1 cellular context compared by ENCODE assay signal in genomic region chr21:31530918-31531705, GRCh38.
TF ChIP-seq lines count a peak whose summit lies in the region.

No MANE protein-coding gene starts in this region.

TF ChIP-seq in HEK293, 187 proteins besides CTCF, POLR2A, EP300 and RAD21 (continued from another document and continues in another):
- TF ChIP-seq ZBTB49 (tag by site-specific recombination; IDR thresholded peaks at IDR 0.05; ENCODE audit: low read depth) (no peak), WT1 (tag by site-specific recombination; IDR thresholded peaks at IDR 0.05) (peak; percentile 66), ZNF558 (tag by site-specific recombination; IDR thresholded peaks at IDR 0.05) (0 out of 2 replicates have a peak, but pooled peaks have one; percentile 9), ZFP3 (tag by site-specific recombination; IDR thresholded peaks at IDR 0.05; ENCODE audit: low read depth) (no peak), YY2 (tag by site-specific recombination; IDR thresholded peaks at IDR 0.05) (no peak), ZNF571 (tag by site-specific recombination; IDR thresholded peaks at IDR 0.05) (no peak), ZNF140 (tag by site-specific recombination; IDR thresholded peaks at IDR 0.05) (no peak), FEZF1 (tag by site-specific recombination; IDR thresholded peaks at IDR 0.05) (peak; percentile 39; the same call in 1 of the 2 replicates), ZNF76 (tag by site-specific recombination; IDR thresholded peaks at IDR 0.05; ENCODE audit: borderline replicate concordance, low read depth) (no peak), ZNF843 (tag by site-specific recombination; IDR thresholded peaks at IDR 0.05) (no peak), ZNF324 (tag by site-specific recombination; IDR thresholded peaks at IDR 0.05) (peak; percentile 74), ZNF623 (tag by site-specific recombination; IDR thresholded peaks at IDR 0.05) (no peak), ZNF114 (tag by site-specific recombination; IDR thresholded peaks at IDR 0.05) (no peak), ZXDB (tag by site-specific recombination; IDR thresholded peaks at IDR 0.05) (peak; percentile 36), ZNF366 (tag by site-specific recombination; conservative IDR thresholded peaks at IDR 0.05) (peak; percentile 84), REST (tag by site-specific recombination; IDR thresholded peaks at IDR 0.05) (peak; percentile 70; the same call in 1 of the 2 replicates), ZNF341 (tag by site-specific recombination; IDR thresholded peaks at IDR 0.05; ENCODE audit: low read depth) (peak; percentile 66), ZBTB17 (tag by site-specific recombination; IDR thresholded peaks at IDR 0.05) (no peak; the same call in 1 of the 2 replicates), ZNF37A (tag by site-specific recombination; IDR thresholded peaks at IDR 0.05) (no peak), ZNF138 (tag by site-specific recombination; IDR thresholded peaks at IDR 0.05; ENCODE audit: borderline replicate concordance) (no peak), MYNN (tag by site-specific recombination; IDR thresholded peaks at IDR 0.05; ENCODE audit: borderline replicate concordance) (no peak), ZBTB1 (tag by site-specific recombination; IDR thresholded peaks at IDR 0.05) (no peak), ZNF223 (tag by site-specific recombination; IDR thresholded peaks at IDR 0.05) (no peak), ZNF19 (tag by site-specific recombination; IDR thresholded peaks at IDR 0.05; ENCODE audit: low read depth) (no peak), ZNF658 (tag by site-specific recombination; IDR thresholded peaks at IDR 0.05) (no peak), PATZ1 (tag by site-specific recombination; IDR thresholded peaks at IDR 0.05) (peak; percentile 91), EGR2 (tag by site-specific recombination; IDR thresholded peaks at IDR 0.05; ENCODE audit: low read depth) (peak; percentile 74; the same call in 1 of the 2 replicates), OSR2 (tag by site-specific recombination; IDR thresholded peaks at IDR 0.05) (peak; percentile 81), PRDM6 (tag by site-specific recombination; IDR thresholded peaks at IDR 0.05) (peak; percentile 85), ZNF146 (tag by site-specific recombination; IDR thresholded peaks at IDR 0.05) (no peak), BCL6B (tag by site-specific recombination; IDR thresholded peaks at IDR 0.05) (no peak), REPIN1 (tag by site-specific recombination; IDR thresholded peaks at IDR 0.05; ENCODE audit: low read depth) (no peak), TRIM28 (IDR thresholded peaks at IDR 0.05; ENCODE audit: borderline replicate concordance, low read length) (no peak), ZNF214 (tag by site-specific recombination; IDR thresholded peaks at IDR 0.05; ENCODE audit: borderline replicate concordance) (no peak), ZBTB44 (tag by site-specific recombination; IDR thresholded peaks at IDR 0.05) (no peak), SCRT1 (tag by site-specific recombination; IDR thresholded peaks at IDR 0.05; ENCODE audit: borderline replicate concordance) (no peak), ZNF544 (tag by site-specific recombination; IDR thresholded peaks at IDR 0.05) (no peak), ZNF621 (tag by site-specific recombination; IDR thresholded peaks at IDR 0.05) (no peak), ATF2 (tag by site-specific recombination; IDR thresholded peaks at IDR 0.05; ENCODE audit: low read depth) (no peak), ZNF133 (tag by site-specific recombination; IDR thresholded peaks at IDR 0.05) (no peak), GFI1B (tag by site-specific recombination; IDR thresholded peaks at IDR 0.05) (peak; percentile 87; the same call in 1 of the 2 replicates), PRDM4 (tag by site-specific recombination; IDR thresholded peaks at IDR 0.05) (no peak), ZNF155 (tag by site-specific recombination; IDR thresholded peaks at IDR 0.05) (no peak)
